ENCODE assay signal across 1 cellular context in genomic region chr1:218847966-218848365, GRCh38.
TF ChIP-seq lines count a peak whose summit lies in the region.

No MANE protein-coding gene starts in this region.

TF ChIP-seq in SK-N-SH treated with all-trans-retinoic acid at 6 μM for 48 hours, 23 proteins besides CTCF, POLR2A, EP300 and RAD21 (continued from another document):
- TF ChIP-seq ZFP3 (CRISPR knock-in tag; IDR thresholded peaks at IDR 0.05) (no peak), BACH2 (CRISPR knock-in tag; IDR thresholded peaks at IDR 0.05; ENCODE audit: borderline replicate concordance) (no peak), PPARA (CRISPR knock-in tag; IDR thresholded peaks at IDR 0.05; ENCODE audit: borderline replicate concordance) (no peak)
